ENCODE assay signal across 16 cellular contexts in genomic region chr9:93112116-93112863, GRCh38. TPM values are rescaled to one million over a fixed set of nuclear protein-coding genes. Genes with fewer than 3 reads are reported as not detected.
DNase-seq lines count a peak whose midpoint lies in the region; ATAC-seq, FAIRE-seq and TF ChIP-seq lines count a peak whose summit lies in the region.
"Had no signal": no experiment of that assay in that cellular context is flagged by ENCODE, and none has a peak within 500 bp of the region (broad histone marks: within the 10 kb centered on the region; RNA-seq: fewer than 3 reads in every experiment).

No MANE protein-coding gene starts in this region.

- 91 to 100% methylated on average over 9 to 15 of the region's 15 CpGs for WGBS in endodermal cell (ENCODE audit: insufficient coverage in 1 of 2, insufficient read length in 1 of 2), 2 experiments

- H3K4me1 ChIP-seq in endodermal cell (ENCODE audit: control insufficient read depth, insufficient read depth, low read length) (peaks cover 5% of the 10 kb centered on the region), mucosa of descending colon (ENCODE audit: low read depth) (no peaks in the 10 kb centered on the region)

- no peak for ATAC-seq in mucosa of descending colon
- no peak for ATAC-seq in GM21529 (IDR thresholded peaks at IDR 0.05; ENCODE audit: unreplicated experiment)
- ATAC-seq: A549 had no signal

- H3K27me3 ChIP-seq in endodermal cell (ENCODE audit: control insufficient read depth, insufficient read depth, low read length, poor library complexity, severe bottlenecking): no peaks in the 10 kb centered on the region
- H3K27me3 ChIP-seq: thyroid gland had no signal

- H3K4me3 ChIP-seq in endodermal cell (ENCODE audit: low read length): no peak overlapping the region
- H3K4me3 ChIP-seq in mucosa of descending colon: no peak overlapping the region
- H3K4me3 ChIP-seq: A549, thyroid gland had no signal

- DNase-seq in activated T-cell treated with anti-CD3 and anti-CD28 coated beads, Interleukin-2, amount 50 U/mL, for 1 hour: peak; percentile 16
- no peak for DNase-seq in activated T-cell treated with anti-CD3 and anti-CD28 coated beads, Interleukin-2, amount 50 U/mL, for 48 hours
- peak; percentile 44 for DNase-seq in endodermal cell
- peak in 2 of 3 donors; percentile 42 to 53 for DNase-seq in mucosa of descending colon
- DNase-seq in ureter (ENCODE audit: low spot score): peak; percentile 41
- no peak for DNase-seq in NCI-H187 (lab: John Stamatoyannopoulos, UW)
- no peak for DNase-seq in GM12891 (ENCODE audit: insufficient read length, low spot score)
- DNase-seq: activated naive CD4-positive, alpha-beta T cell; COR-L47; mesendoderm; stimulated activated CD4-positive, alpha-beta T cell treated with anti-CD3 and anti-CD28 coated beads, Interleukin-15, amount 100 ng/mL, for 24 hours had no signal

- peaks cover 5% of the 10 kb centered on the region for H3K36me3 Mint-ChIP-seq in endodermal cell (ENCODE audit: low read depth)

- no peak overlapping the region for H3K9ac ChIP-seq in endodermal cell (ENCODE audit: extremely low read depth, low read length, poor library complexity, severe bottlenecking)

- no peaks in the 10 kb centered on the region for H3K9me3 Mint-ChIP-seq in endodermal cell

- TF ChIP-seq CTCF in endodermal cell (conservative IDR thresholded peaks at IDR 0.05) (no peak), mucosa of descending colon (IDR thresholded peaks at IDR 0.05) (no peak)

- intact Hi-C loops in mucosa of descending colon (cut with DNase I, micrococcal nuclease): no loop called here

- H3K9me3 ChIP-seq in endodermal cell (ENCODE audit: control insufficient read depth, low read length): no peaks in the 10 kb centered on the region
- H3K9me3 ChIP-seq in mucosa of descending colon: no peaks in the 10 kb centered on the region
- H3K9me3 ChIP-seq: A549, thyroid gland had no signal

- H3K36me3 ChIP-seq in endodermal cell (ENCODE audit: control insufficient read depth, insufficient read depth, low read length) (no peaks in the 10 kb centered on the region), mucosa of descending colon (ENCODE audit: low read depth) (no peaks in the 10 kb centered on the region)

- H3K4me1 Mint-ChIP-seq in endodermal cell: peaks cover 12% of the 10 kb centered on the region

- H3K4me3 Mint-ChIP-seq in endodermal cell: no peak overlapping the region

- FAIRE-seq in GM12891 (lab: Jason Lieb, UNC): no peak
- FAIRE-seq: A549, G401.6 had no signal

- no peak for TF ChIP-seq POLR2A in GM12891 (IDR thresholded peaks at IDR 0.05; ENCODE audit: low read depth, low read length)

- H3K27me3 Mint-ChIP-seq in endodermal cell (ENCODE audit: insufficient read depth): no peaks in the 10 kb centered on the region

- no peak overlapping the region for H3K27ac Mint-ChIP-seq in endodermal cell

- H3K27ac ChIP-seq in endodermal cell (ENCODE audit: low read depth, low read length): no peak overlapping the region
- H3K27ac ChIP-seq: thyroid gland had no signal

TF ChIP-seq in GM12891, 5 proteins besides CTCF, POLR2A, EP300 and RAD21:
- TF ChIP-seq POU2F2 (IDR thresholded peaks at IDR 0.05; ENCODE audit: low read depth, low read length) (no peak), POLR2AphosphoS5 (IDR thresholded peaks at IDR 0.05; ENCODE audit: low read depth, low read length) (no peak), PAX5 (IDR thresholded peaks at IDR 0.05; ENCODE audit: insufficient read depth, low read length, severe bottlenecking) (no peak), SPI1 (IDR thresholded peaks at IDR 0.05; ENCODE audit: low read depth, low read length) (no peak), TAF1 (IDR thresholded peaks at IDR 0.05; ENCODE audit: low read depth, low read length) (no peak)

RNA-seq across cellular contexts. Expression of gene CARD19, which starts 16.3 kb away (rescaled TPM):
- total RNA-seq in endodermal cell (10 to 100 TPM; 16.4 to 21.9 TPM), mucosa of descending colon (10 to 100 TPM; 39.1 to 47.8 (median 44.2) TPM), ureter (31.3 TPM)
- polyA plus RNA-seq in endodermal cell (2013, experiment 1 of 2): 32.1 TPM
- polyA plus RNA-seq in endodermal cell (2013, experiment 2 of 2): 29.8 TPM
- 10.7 TPM for polyA plus RNA-seq in GM12891 (2012; ENCODE audit: low read depth, missing spikeins)

RNA-seq across cellular contexts. Expression of gene NINJ1, which starts 21.8 kb away (rescaled TPM):
- total RNA-seq in endodermal cell: 10 to 100 TPM; 24.2 to 32.0 TPM
- 29.8 TPM for polyA plus RNA-seq in endodermal cell (2013, experiment 1 of 2)
- polyA plus RNA-seq in endodermal cell (2013, experiment 2 of 2): 28.4 TPM
- 10 to 100 TPM; 19.5 to 68.9 (median 23.2) TPM for total RNA-seq in mucosa of descending colon
- total RNA-seq in ureter: 32.1 TPM
- 26.6 TPM for polyA plus RNA-seq in GM12891 (2012; ENCODE audit: low read depth, missing spikeins)

RNA-seq across cellular contexts. Expression of gene SUSD3, which starts 53.8 kb away (rescaled TPM):
- total RNA-seq in endodermal cell: 1 to 10 TPM; 5.1 to 5.9 TPM
- polyA plus RNA-seq in endodermal cell (2013, experiment 1 of 2): 3.1 TPM
- 2.7 TPM for polyA plus RNA-seq in endodermal cell (2013, experiment 2 of 2)
- total RNA-seq in mucosa of descending colon: 1 to 10 TPM; 1.2 to 2.5 (median 1.8) TPM
- 3.0 TPM for total RNA-seq in ureter
- 15.6 TPM for polyA plus RNA-seq in GM12891 (2012; ENCODE audit: low read depth, missing spikeins)
- total RNA-seq: osteocyte had no signal

Comparison
In these comparisons a context has a peak if more than half of its experiments do, and no peak if none do; other contexts are left out.
1. DNase-seq: peak in activated T-cell treated with anti-CD3 and anti-CD28 coated beads, Interleukin-2, amount 50 U/mL, for 1 hour (single experiment), endodermal cell (single experiment), mucosa of descending colon (2 of 3) and ureter (single experiment); none in activated T-cell treated with anti-CD3 and anti-CD28 coated beads, Interleukin-2, amount 50 U/mL, for 48 hours (0 of 2), NCI-H187 (0 of 2) and GM12891 (single experiment).